Comparison of ENCODE assay signal across 10 cellular contexts in the genomic region with DNA sequence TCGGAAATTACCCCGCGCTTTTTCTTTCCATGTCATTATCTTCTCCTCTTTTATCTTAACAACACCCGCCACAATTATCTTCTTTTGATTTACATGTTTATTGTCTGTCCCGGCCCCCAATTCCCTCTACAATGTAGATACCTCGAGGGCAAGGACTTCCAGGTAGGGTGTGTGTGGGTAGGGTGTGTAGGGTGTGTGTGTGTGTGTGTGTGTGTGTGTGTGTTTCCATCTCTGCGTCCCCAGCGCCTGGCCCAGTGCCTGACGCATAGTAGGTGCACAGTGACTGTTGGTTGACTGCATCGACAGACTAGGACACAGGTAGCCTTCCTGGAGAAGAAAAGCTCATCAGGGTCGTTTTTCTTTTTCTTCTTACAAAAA.
DNase-seq lines count a peak whose midpoint lies in the region; ATAC-seq and TF ChIP-seq lines count a peak whose summit lies in the region.
"Had no signal": no experiment of that assay in that cellular context is flagged by ENCODE, and none has a peak within 500 bp of the region (broad histone marks: within the 10 kb centered on the region; RNA-seq: fewer than 3 reads in every experiment).

No MANE protein-coding gene starts in this region.

- no peak for TF ChIP-seq EP300 in upper lobe of left lung (IDR thresholded peaks at IDR 0.05)

- H3K27ac ChIP-seq in cingulate gyrus (ENCODE audit: low read depth, low read length) (peak overlapping the region; percentile 72), mesodermal cell (ENCODE audit: low read depth, low read length, severe bottlenecking) (no peak overlapping the region), upper lobe of left lung (peak overlapping the region; percentile 80 to 94 (median 84))

- H3K27me3 ChIP-seq in upper lobe of left lung, result no peaks in the 10 kb centered on the region

- no peak for TF ChIP-seq CTCF in upper lobe of left lung (IDR thresholded peaks at IDR 0.05)

- H3K4me1 Mint-ChIP-seq in activated naive CD8-positive, alpha-beta T cell treated with anti-CD3 and anti-CD28 coated beads, Interleukin-2, amount 10 ng/mL, durations not matched to agents 7 days and 5 days, result no peaks in the 10 kb centered on the region
- no peaks in the 10 kb centered on the region for H3K4me1 Mint-ChIP-seq in activated naive CD8-positive, alpha-beta T cell treated with anti-CD3 and anti-CD28 coated beads, Interleukin-2, amount 50 U/mL, for 24 hours

- POLR2A ChIA-PET in activated naive CD8-positive, alpha-beta T cell treated with anti-CD3 and anti-CD28 coated beads, Interleukin-2, amount 10 ng/mL, durations not matched to agents 7 days and 5 days (lab: Charles Lee), result no interaction called here

- peaks cover 50% of the 10 kb centered on the region for H3K27me3 Mint-ChIP-seq in activated naive CD8-positive, alpha-beta T cell treated with anti-CD3 and anti-CD28 coated beads, Interleukin-2, amount 10 ng/mL, durations not matched to agents 7 days and 5 days
- peaks cover 41% of the 10 kb centered on the region for H3K27me3 Mint-ChIP-seq in activated naive CD8-positive, alpha-beta T cell treated with anti-CD3 and anti-CD28 coated beads, Interleukin-2, amount 50 U/mL, for 24 hours

- ATAC-seq in activated naive CD8-positive, alpha-beta T cell treated with anti-CD3 and anti-CD28 coated beads, Interleukin-2, amount 10 ng/mL, durations not matched to agents 7 days and 5 days (ENCODE audit: low read depth), result no peak
- no peak for ATAC-seq in activated naive CD8-positive, alpha-beta T cell treated with anti-CD3 and anti-CD28 coated beads, Interleukin-2, amount 50 U/mL, for 24 hours
- ATAC-seq in upper lobe of left lung (ENCODE audit: low FRiP score in 2 of 2), result no peak
- no peak for ATAC-seq in GM18867 (IDR thresholded peaks at IDR 0.05; ENCODE audit: unreplicated experiment)
- ATAC-seq: naive thymus-derived CD4-positive, alpha-beta T cell had no signal

- H3K36me3 Mint-ChIP-seq in activated naive CD8-positive, alpha-beta T cell treated with anti-CD3 and anti-CD28 coated beads, Interleukin-2, amount 10 ng/mL, durations not matched to agents 7 days and 5 days, result no peaks in the 10 kb centered on the region
- no peaks in the 10 kb centered on the region for H3K36me3 Mint-ChIP-seq in activated naive CD8-positive, alpha-beta T cell treated with anti-CD3 and anti-CD28 coated beads, Interleukin-2, amount 50 U/mL, for 24 hours (ENCODE audit: low read depth)

- no peak for DNase-seq in activated naive CD8-positive, alpha-beta T cell treated with anti-CD3 and anti-CD28 coated beads, Interleukin-2, amount 10 ng/mL, durations not matched to agents 7 days and 5 days
- no peak for DNase-seq in activated naive CD8-positive, alpha-beta T cell treated with anti-CD3 and anti-CD28 coated beads, Interleukin-2, amount 50 U/mL, for 24 hours
- DNase-seq in upper lobe of left lung (no peak), NOMO-1 treated with DMSO at 0.1 percent for 48 hours (lab: John Stamatoyannopoulos, UW; ENCODE audit: unreplicated experiment) (no peak)
- no peak for DNase-seq in stimulated activated CD4-positive, alpha-beta T cell treated with anti-CD3 and anti-CD28 coated beads, Interleukin-1b, Interleukin-23, amount 100 ng/mL, for 48 hours
- DNase-seq: activated CD4-positive, alpha-beta T cell treated with anti-CD3 and anti-CD28 coated beads for 1 hour; naive thymus-derived CD4-positive, alpha-beta T cell had no signal

- no peaks in the 10 kb centered on the region for H3K9me3 ChIP-seq in mesodermal cell (ENCODE audit: control insufficient read depth, low read length)
- no peaks in the 10 kb centered on the region for H3K9me3 ChIP-seq in upper lobe of left lung

- no peak overlapping the region for H3K27ac Mint-ChIP-seq in activated naive CD8-positive, alpha-beta T cell treated with anti-CD3 and anti-CD28 coated beads, Interleukin-2, amount 10 ng/mL, durations not matched to agents 7 days and 5 days
- no peak overlapping the region for H3K27ac Mint-ChIP-seq in activated naive CD8-positive, alpha-beta T cell treated with anti-CD3 and anti-CD28 coated beads, Interleukin-2, amount 50 U/mL, for 24 hours
- H3K27ac Mint-ChIP-seq: naive thymus-derived CD4-positive, alpha-beta T cell had no signal

- TF ChIP-seq POLR2A in upper lobe of left lung (IDR thresholded peaks at IDR 0.05), result no peak

- H3K4me1 ChIP-seq in mesodermal cell (ENCODE audit: control insufficient read depth, insufficient read depth, low read length, poor library complexity, severe bottlenecking) (peaks cover 13% of the 10 kb centered on the region), upper lobe of left lung (peaks cover under 1 to 26% (median 14%) of the 10 kb centered on the region in 4 donors)

- H3K36me3 ChIP-seq in mesodermal cell (ENCODE audit: control insufficient read depth, insufficient read depth, low read length) (no peaks in the 10 kb centered on the region), upper lobe of left lung (no peaks in the 10 kb centered on the region)

- H3K4me3 Mint-ChIP-seq in activated naive CD8-positive, alpha-beta T cell treated with anti-CD3 and anti-CD28 coated beads, Interleukin-2, amount 10 ng/mL, durations not matched to agents 7 days and 5 days, result peak overlapping the region; percentile 39
- no peak overlapping the region for H3K4me3 Mint-ChIP-seq in activated naive CD8-positive, alpha-beta T cell treated with anti-CD3 and anti-CD28 coated beads, Interleukin-2, amount 50 U/mL, for 24 hours

- WGBS in mesodermal cell (ENCODE audit: insufficient coverage in 2 of 2), 2 experiments, result 3 to 7% methylated on average over 2 to 4 of the region's 11 CpGs
- 55 to 63% methylated on average over 11 of the region's 11 CpGs for WGBS in upper lobe of left lung, 2 donors

- no peaks in the 10 kb centered on the region for H3K9me3 Mint-ChIP-seq in activated naive CD8-positive, alpha-beta T cell treated with anti-CD3 and anti-CD28 coated beads, Interleukin-2, amount 10 ng/mL, durations not matched to agents 7 days and 5 days
- H3K9me3 Mint-ChIP-seq in activated naive CD8-positive, alpha-beta T cell treated with anti-CD3 and anti-CD28 coated beads, Interleukin-2, amount 50 U/mL, for 24 hours, result peaks cover 4% of the 10 kb centered on the region

- H3K4me3 ChIP-seq in mesodermal cell (ENCODE audit: extremely low read depth, insufficient read depth, low read length, poor library complexity, severe bottlenecking), result peak overlapping the region; percentile 66
- peak overlapping the region; percentile 66 to 91 (median 79) for H3K4me3 ChIP-seq in upper lobe of left lung
